Comparison of ENCODE assay signal across 8 cellular contexts in genomic region chr1:203650012-203650836, GRCh38. TPM values are rescaled to one million over a fixed set of nuclear protein-coding genes. Genes with fewer than 3 reads are reported as not detected.
A peak's percentile ranks its signal among the peaks of the same experiment; 100 is the strongest.
DNase-seq lines count a peak whose midpoint lies in the region; ATAC-seq and TF ChIP-seq lines count a peak whose summit lies in the region.

No MANE protein-coding gene starts in this region.

- peak overlapping the region; percentile 26 for H3K4me3 ChIP-seq in right cardiac atrium (ENCODE audit: low read length)
- peak overlapping the region in 7 of 8 donors; percentile 2 to 64 (median 27) for H3K4me3 ChIP-seq in spleen

- peaks cover 17% of the 10 kb centered on the region for H3K4me1 ChIP-seq in right cardiac atrium (ENCODE audit: control insufficient read depth, insufficient read depth, low read length)
- peaks cover 33 to 78% (median 58%) of the 10 kb centered on the region in 6 donors for H3K4me1 ChIP-seq in spleen

- peak overlapping the region; percentile 94 for H3K27ac ChIP-seq in RWPE1
- H3K27ac ChIP-seq in right cardiac atrium (ENCODE audit: low read length): peak overlapping the region; percentile 14
- H3K27ac ChIP-seq in spleen: peak overlapping the region in 6 of 8 donors; percentile 32 to 81 (median 58)

- H3K9me3 Mint-ChIP-seq in activated naive CD8-positive, alpha-beta T cell treated with anti-CD3 and anti-CD28 coated beads, Interleukin-2, amount 10 ng/mL, durations not matched to agents 7 days and 5 days: no peaks in the 10 kb centered on the region

- no peaks in the 10 kb centered on the region for H3K36me3 ChIP-seq in spleen

- no peaks in the 10 kb centered on the region for H3K9me3 ChIP-seq in right cardiac atrium (ENCODE audit: control insufficient read depth, low read length)
- H3K9me3 ChIP-seq in spleen: no peaks in the 10 kb centered on the region

- intact Hi-C loops in right cardiac atrium (cut with DNase I): no loop called here
- intact Hi-C loops in spleen (cut with DNase I; ENCODE audit: low total_unique reads): no loop called here

- H3K27me3 Mint-ChIP-seq in activated naive CD8-positive, alpha-beta T cell treated with anti-CD3 and anti-CD28 coated beads, Interleukin-2, amount 10 ng/mL, durations not matched to agents 7 days and 5 days: peaks cover 3% of the 10 kb centered on the region

- no peaks in the 10 kb centered on the region for H3K27me3 ChIP-seq in right cardiac atrium (ENCODE audit: control insufficient read depth, insufficient read depth)
- H3K27me3 ChIP-seq in spleen (replicated peaks in 1 of 7): no peaks in the 10 kb centered on the region

- TF ChIP-seq CTCF in RWPE1 (conservative IDR thresholded peaks at IDR 0.05; ENCODE audit: low read depth) (no peak), spleen (IDR thresholded peaks at IDR 0.05 in 8 of 11, conservative IDR thresholded peaks at IDR 0.05 in 3 of 11) (no peak)

- ATAC-seq in GM18867 (IDR thresholded peaks at IDR 0.05; ENCODE audit: unreplicated experiment) (peak; percentile 60), HG03103 (IDR thresholded peaks at IDR 0.05; ENCODE audit: low read depth, unreplicated experiment) (peak; percentile 48), right cardiac atrium (peak; percentile 86 to 89)
- peak; percentile 73 for ATAC-seq in activated naive CD8-positive, alpha-beta T cell treated with anti-CD3 and anti-CD28 coated beads, Interleukin-2, amount 10 ng/mL, durations not matched to agents 7 days and 5 days (ENCODE audit: low read depth)

- peaks cover 52% of the 10 kb centered on the region for H3K4me1 Mint-ChIP-seq in activated naive CD8-positive, alpha-beta T cell treated with anti-CD3 and anti-CD28 coated beads, Interleukin-2, amount 10 ng/mL, durations not matched to agents 7 days and 5 days

- WGBS in right cardiac atrium: 10% methylated on average over 42 of the region's 42 CpGs
- WGBS in spleen, 5 donors: 19 to 33% (median 28%) methylated on average over 24 to 42 of the region's 42 CpGs

- DNase-seq in RWPE1 (ENCODE audit: low spot score): peak; percentile 91
- peak; percentile 67 for DNase-seq in activated naive CD8-positive, alpha-beta T cell treated with anti-CD3 and anti-CD28 coated beads, Interleukin-2, amount 10 ng/mL, durations not matched to agents 7 days and 5 days
- peak; percentile 56 to 85 (median 85) for DNase-seq in right cardiac atrium
- peak; percentile 92 for DNase-seq in spleen
- no peak for DNase-seq in RKO (ENCODE audit: low spot score)
- DNase-seq in NCI-H2029 (lab: John Stamatoyannopoulos, UW): no peak

- H3K27ac Mint-ChIP-seq in activated naive CD8-positive, alpha-beta T cell treated with anti-CD3 and anti-CD28 coated beads, Interleukin-2, amount 10 ng/mL, durations not matched to agents 7 days and 5 days: peak overlapping the region; percentile 72

- H3K36me3 Mint-ChIP-seq in activated naive CD8-positive, alpha-beta T cell treated with anti-CD3 and anti-CD28 coated beads, Interleukin-2, amount 10 ng/mL, durations not matched to agents 7 days and 5 days: peaks cover 25% of the 10 kb centered on the region

- POLR2A ChIA-PET in RWPE1 (lab: Yijun Ruan, JAX; ENCODE audit: low non-redundant PET): interaction anchor here (0.6 to 0.8 kb wide), 3 partner anchors 24 to 360 kb away, joined by 3 to 6 read pairs (median 3); partner anchors contain the start of gene ATP2B4
- POLR2A ChIA-PET in activated naive CD8-positive, alpha-beta T cell treated with anti-CD3 and anti-CD28 coated beads, Interleukin-2, amount 10 ng/mL, durations not matched to agents 7 days and 5 days (lab: Charles Lee): interaction anchor here (0.9 to 1.6 kb wide), 3 partner anchors 11 to 23 kb away, joined by 3 to 9 read pairs (median 5); no protein-coding TSS in a partner anchor

- H3K4me3 Mint-ChIP-seq in activated naive CD8-positive, alpha-beta T cell treated with anti-CD3 and anti-CD28 coated beads, Interleukin-2, amount 10 ng/mL, durations not matched to agents 7 days and 5 days: peak overlapping the region; percentile 76

- CTCF ChIA-PET in RWPE1 (lab: Yijun Ruan, JAX): interaction anchor here (0.7 to 0.8 kb wide), 2 partner anchors 21 to 196 kb away, joined by 3 to 4 read pairs; no protein-coding TSS in a partner anchor

- TF ChIP-seq POLR2A in spleen (IDR thresholded peaks at IDR 0.05): no peak

RNA-seq across cellular contexts. Expression of gene ATP2B4, which starts 23.6 kb away (rescaled TPM):
- 10 to 100 TPM; 64.5 to 67.2 TPM for total RNA-seq in activated naive CD8-positive, alpha-beta T cell treated with anti-CD3 and anti-CD28 coated beads, Interleukin-2, amount 10 ng/mL, durations not matched to agents 7 days and 5 days
- total RNA-seq in right cardiac atrium: 100 to 1,000 TPM in 3 of 4 donors, 10 to 100 TPM in 1; 97.0 to 132 (median 112) TPM
- 65.7 TPM for polyA plus RNA-seq in right cardiac atrium
- 10 to 100 TPM; 34.5 to 78.5 (median 55.2) TPM for total RNA-seq in spleen
- polyA plus RNA-seq in spleen: 1 to 10 TPM; 6.2 to 8.6 (median 6.7) TPM

Comparison
In these comparisons a context has a peak if more than half of its experiments do, and no peak if none do; other contexts are left out.
1. DNase-seq: peak in RWPE1 (single experiment), activated naive CD8-positive, alpha-beta T cell treated with anti-CD3 and anti-CD28 coated beads, Interleukin-2, amount 10 ng/mL, durations not matched to agents 7 days and 5 days (single experiment), right cardiac atrium (3 of 3) and spleen (single experiment); none in RKO (single experiment) and NCI-H2029 (single experiment).
2. H3K27ac ChIP-seq: peak in every context shown above with its lines; median percentile 94 in RWPE1; 58 in spleen; 14 in right cardiac atrium.
3. Peak in every context shown above with its lines, with median percentiles within 50 percentile points of each other: ATAC-seq.